Comparison of ENCODE assay signal across 9 cellular contexts in genomic region chr17:1060991-1061390, GRCh38.
DNase-seq lines count a peak whose midpoint lies in the region; ATAC-seq, FAIRE-seq and TF ChIP-seq lines count a peak whose summit lies in the region.
"Had no signal": no experiment of that assay in that cellular context is flagged by ENCODE, and none has a peak within 500 bp of the region (broad histone marks: within the 10 kb centered on the region; RNA-seq: fewer than 3 reads in every experiment).

No MANE protein-coding gene starts in this region.

- peaks cover 13% of the 10 kb centered on the region for H3K36me3 ChIP-seq in bronchial epithelial cell (ENCODE audit: control insufficient read depth, insufficient read depth, low read length)

- intact Hi-C loops in Calu3 (cut with micrococcal nuclease; ENCODE audit: unreplicated experiment): loop anchor here (10.0 kb wide), 1 partner anchor 84 kb away; no protein-coding TSS in a partner anchor

- no peaks in the 10 kb centered on the region for H3K27me3 Mint-ChIP-seq in Calu3 (ENCODE audit: unreplicated experiment)

- H3K4me3 ChIP-seq in bronchial epithelial cell (ENCODE audit: low read depth, low read length): no peak overlapping the region

- TF ChIP-seq CTCF in Calu3 (IDR thresholded peaks at IDR 0.05; ENCODE audit: unreplicated experiment): no peak
- no peak for TF ChIP-seq CTCF in bronchial epithelial cell (IDR thresholded peaks at IDR 0.05; ENCODE audit: insufficient read depth, low read length, severe bottlenecking)

- peaks cover 28% of the 10 kb centered on the region for H3K36me3 Mint-ChIP-seq in Calu3 (ENCODE audit: insufficient read depth, unreplicated experiment)

- H3K9me3 Mint-ChIP-seq in Calu3 (ENCODE audit: low read depth, unreplicated experiment): no peaks in the 10 kb centered on the region
- H3K9me3 Mint-ChIP-seq: neural crest cell had no signal

- no peak overlapping the region for H3K4me3 Mint-ChIP-seq in Calu3 (ENCODE audit: low read depth, unreplicated experiment)
- H3K4me3 Mint-ChIP-seq: neural crest cell had no signal

- no peaks in the 10 kb centered on the region for H3K4me1 Mint-ChIP-seq in Calu3 (ENCODE audit: low read depth, unreplicated experiment)
- H3K4me1 Mint-ChIP-seq: neural crest cell had no signal

- H3K27me3 ChIP-seq in bronchial epithelial cell (ENCODE audit: control insufficient read depth, insufficient read depth, low read length): no peaks in the 10 kb centered on the region

- DNase-seq in Calu3 (peak; percentile 90), OCI-M1 (lab: John Stamatoyannopoulos, UW) (peak; percentile 4), bronchial epithelial cell (ENCODE audit: low read depth) (peak; percentile 95), non-pigmented ciliary epithelial cell (ENCODE audit: low read depth) (peak; percentile 93), cortex of kidney (lab: John Stamatoyannopoulos, UW) (no peak), frontal cortex (ENCODE audit: low spot score in 2 of 2) (no peak)

- no TSS peak for BruUV-seq in Calu3 (replicated peaks; lab: Mats Ljungman, UMichigan)

- ATAC-seq in HG03457 (IDR thresholded peaks at IDR 0.05; ENCODE audit: unreplicated experiment) (no peak), HG02610 (IDR thresholded peaks at IDR 0.05; ENCODE audit: unreplicated experiment) (no peak)

- CTCF ChIA-PET in Calu3 (lab: Charles Lee): interaction anchor here (1.0 kb wide), 1 partner anchor 150 kb away, joined by 5 read pairs; no protein-coding TSS in a partner anchor

- H3K27ac Mint-ChIP-seq in Calu3 (ENCODE audit: unreplicated experiment): no peak overlapping the region

- FAIRE-seq in bronchial epithelial cell (lab: Jason Lieb, UNC): no peak
- no peak for FAIRE-seq in frontal cortex (lab: Jason Lieb, UNC)

Comparison
In these comparisons a context has a peak if more than half of its experiments do, and no peak if none do; other contexts are left out.
1. DNase-seq: peak in Calu3 (single experiment), OCI-M1 (single experiment), bronchial epithelial cell (single experiment) and non-pigmented ciliary epithelial cell (single experiment); none in cortex of kidney (single experiment) and frontal cortex (0 of 2).